8 cellular contexts compared by ENCODE assay signal in the genomic region with DNA sequence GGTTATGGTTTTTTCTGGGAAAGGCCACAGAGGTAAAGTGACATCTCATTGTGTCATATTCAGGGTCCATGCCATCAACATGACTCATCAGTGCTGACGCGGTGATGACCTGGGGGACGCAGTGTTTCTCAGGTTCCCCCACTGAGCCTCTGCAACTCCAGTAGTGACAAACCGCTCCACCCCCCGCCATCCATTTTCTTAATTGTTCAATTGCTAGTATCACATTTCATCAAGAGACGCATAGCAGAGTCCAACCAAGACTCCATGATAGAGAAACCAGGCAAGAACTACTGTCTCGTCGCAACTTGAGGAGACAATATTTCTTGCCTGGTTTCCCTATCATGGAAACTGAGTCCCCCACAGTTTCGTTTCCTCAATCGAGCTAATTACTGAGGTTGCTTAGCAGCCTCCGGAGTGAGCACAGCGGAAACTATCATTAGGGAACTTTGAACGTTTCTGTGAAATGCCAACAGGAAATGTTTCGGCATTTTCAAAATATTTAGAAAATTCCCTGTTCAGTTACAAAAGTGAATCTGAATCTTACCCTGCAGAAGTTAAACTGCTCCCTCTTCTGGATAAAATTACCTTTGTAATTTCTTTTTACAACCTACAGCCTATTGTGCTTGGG. TPM values are rescaled to one million over a fixed set of nuclear protein-coding genes. Genes with fewer than 3 reads are reported as not detected.
A peak's percentile ranks its signal among the peaks of the same experiment; 100 is the strongest.
DNase-seq lines count a peak whose midpoint lies in the region; ATAC-seq and TF ChIP-seq lines count a peak whose summit lies in the region.

No MANE protein-coding gene starts in this region.

- peak overlapping the region; percentile 99 for H3K27ac Mint-ChIP-seq in activated T-helper 2 cell treated with anti-CD3 and anti-CD28 coated beads, Interferon-gamma antibody, Interleukin-2, Interleukin-4, amounts not matched to agents 10 μg/mL and 5 μg/mL and 100 μg/mL, durations not matched to agents 14 hours and 24 hours and 36 hours

- peak; percentile 75 to 77 for DNase-seq in AML-193 (lab: John Stamatoyannopoulos, UW)
- DNase-seq in H4 (ENCODE audit: low spot score), result peak; percentile 81
- DNase-seq in RKO (ENCODE audit: low spot score), result peak; percentile 95
- no peak for DNase-seq in activated T-helper 2 cell treated with anti-CD3 and anti-CD28 coated beads, Interferon-gamma antibody, Interleukin-2, Interleukin-4, amounts not matched to agents 10 μg/mL and 5 μg/mL and 100 μg/mL, durations not matched to agents 14 hours and 24 hours and 36 hours (ENCODE audit: low spot score)
- peak; percentile 23 for DNase-seq in prostate gland (ENCODE audit: low spot score)
- peak in 1 of 2 donors; percentile 87 for DNase-seq in vagina (ENCODE audit: extremely low spot score in 2 of 2)

- no peak for TF ChIP-seq POLR2A in gastroesophageal sphincter (IDR thresholded peaks at IDR 0.05)
- TF ChIP-seq POLR2A in prostate gland (IDR thresholded peaks at IDR 0.05), result no peak
- TF ChIP-seq POLR2A in vagina (IDR thresholded peaks at IDR 0.05), result no peak

- peaks cover 68% of the 10 kb centered on the region for H3K4me1 Mint-ChIP-seq in activated T-helper 2 cell treated with anti-CD3 and anti-CD28 coated beads, Interferon-gamma antibody, Interleukin-2, Interleukin-4, amounts not matched to agents 10 μg/mL and 5 μg/mL and 100 μg/mL, durations not matched to agents 14 hours and 24 hours and 36 hours (ENCODE audit: low read depth)

- TF ChIP-seq EP300 in gastroesophageal sphincter (IDR thresholded peaks at IDR 0.05), result no peak

- peaks cover 3% of the 10 kb centered on the region for H3K36me3 Mint-ChIP-seq in activated T-helper 2 cell treated with anti-CD3 and anti-CD28 coated beads, Interferon-gamma antibody, Interleukin-2, Interleukin-4, amounts not matched to agents 10 μg/mL and 5 μg/mL and 100 μg/mL, durations not matched to agents 14 hours and 24 hours and 36 hours (ENCODE audit: low read depth)

- H3K27ac ChIP-seq in gastroesophageal sphincter (peak overlapping the region; percentile 24 to 69 (median 62)), prostate gland (peak overlapping the region; percentile 21 to 57), vagina (peak overlapping the region; percentile 63)

- no peaks in the 10 kb centered on the region for H3K27me3 Mint-ChIP-seq in activated T-helper 2 cell treated with anti-CD3 and anti-CD28 coated beads, Interferon-gamma antibody, Interleukin-2, Interleukin-4, amounts not matched to agents 10 μg/mL and 5 μg/mL and 100 μg/mL, durations not matched to agents 14 hours and 24 hours and 36 hours (ENCODE audit: low read depth)

- H3K27me3 ChIP-seq in gastroesophageal sphincter (no peaks in the 10 kb centered on the region), prostate gland (replicated peaks; ENCODE audit: insufficient read depth) (no peaks in the 10 kb centered on the region), vagina (no peaks in the 10 kb centered on the region)

- intact Hi-C loops in activated T-helper 2 cell treated with anti-CD3 and anti-CD28 coated beads, Interferon-gamma antibody, Interleukin-2, Interleukin-4, amounts not matched to agents 10 μg/mL and 5 μg/mL and 100 μg/mL, durations not matched to agents 14 hours and 24 hours and 36 hours (cut with micrococcal nuclease), result loop anchor here (1.0 to 2.0 kb wide), 2 partner anchors 86 to 135 kb away; no protein-coding TSS in a partner anchor
- intact Hi-C loops in prostate gland (cut with DNase I) (no loop called here), vagina (cut with DNase I) (loop anchor here (5.0 kb wide), 1 partner anchor 48 kb away; the partner anchor contains the start of gene SERPINB9)

- H3K36me3 ChIP-seq in gastroesophageal sphincter (no peaks in the 10 kb centered on the region), prostate gland (no peaks in the 10 kb centered on the region), vagina (no peaks in the 10 kb centered on the region)

- peak overlapping the region; percentile 43 for H3K4me3 Mint-ChIP-seq in activated T-helper 2 cell treated with anti-CD3 and anti-CD28 coated beads, Interferon-gamma antibody, Interleukin-2, Interleukin-4, amounts not matched to agents 10 μg/mL and 5 μg/mL and 100 μg/mL, durations not matched to agents 14 hours and 24 hours and 36 hours (ENCODE audit: low read depth)

- peaks cover 0 to 34% (median 5%) of the 10 kb centered on the region in 3 donors for H3K4me1 ChIP-seq in gastroesophageal sphincter
- H3K4me1 ChIP-seq in prostate gland (replicated peaks), result no peaks in the 10 kb centered on the region
- peaks cover 45% of the 10 kb centered on the region for H3K4me1 ChIP-seq in vagina

- H3K4me3 ChIP-seq in gastroesophageal sphincter, result peak overlapping the region; percentile 40 to 41
- H3K4me3 ChIP-seq in prostate gland, result peak overlapping the region; percentile 20 to 22
- H3K4me3 ChIP-seq in vagina, result peak overlapping the region; percentile 35 to 41

- ATAC-seq in gastroesophageal sphincter (peak; percentile 62), GM18873 (IDR thresholded peaks at IDR 0.05; ENCODE audit: low FRiP score, unreplicated experiment) (no peak)

- WGBS in gastroesophageal sphincter (ENCODE audit: low coverage in 1 of 2), 2 donors, result 0 to 22% methylated on average over 6 to 14 of the region's 14 CpGs
- 11% methylated on average over 14 of the region's 14 CpGs for WGBS in prostate gland

- H3K9me3 ChIP-seq in gastroesophageal sphincter (no peaks in the 10 kb centered on the region), prostate gland (no peaks in the 10 kb centered on the region), vagina (no peaks in the 10 kb centered on the region)

- H3K9me3 Mint-ChIP-seq in activated T-helper 2 cell treated with anti-CD3 and anti-CD28 coated beads, Interferon-gamma antibody, Interleukin-2, Interleukin-4, amounts not matched to agents 10 μg/mL and 5 μg/mL and 100 μg/mL, durations not matched to agents 14 hours and 24 hours and 36 hours, result peaks cover 3% of the 10 kb centered on the region

- TF ChIP-seq CTCF in gastroesophageal sphincter (IDR thresholded peaks at IDR 0.05) (peak; percentile 25 to 57 (median 38)), prostate gland (IDR thresholded peaks at IDR 0.05) (peak; percentile 22 to 54 (median 35)), vagina (IDR thresholded peaks at IDR 0.05) (peak in 2 of 3 experiments; percentile 26 to 38)

RNA-seq across cellular contexts. Expression of gene SERPINB1, which starts 12.2 kb away (rescaled TPM):
- total RNA-seq in H4 (2014; rRNA removed; shearing (Covaris generic)), result 26.9 and 38.9 TPM in 2 replicates
- total RNA-seq in activated T-helper 2 cell treated with anti-CD3 and anti-CD28 coated beads, Interferon-gamma antibody, Interleukin-2, Interleukin-4, amounts not matched to agents 10 μg/mL and 5 μg/mL and 100 μg/mL, durations not matched to agents 14 hours and 24 hours and 36 hours, result 102 and 103 TPM in 2 replicates
- total RNA-seq in gastroesophageal sphincter (10 to 100 TPM; 24.8 to 79.0 (median 45.4) TPM), prostate gland (10 to 100 TPM; 27.5 to 31.1 TPM), vagina (38.1 TPM)

RNA-seq across cellular contexts. Expression of gene SERPINB9, which starts 49.2 kb away (rescaled TPM):
- not detected in 2 replicates for total RNA-seq in H4 (2014; rRNA removed; shearing (Covaris generic))
- total RNA-seq in activated T-helper 2 cell treated with anti-CD3 and anti-CD28 coated beads, Interferon-gamma antibody, Interleukin-2, Interleukin-4, amounts not matched to agents 10 μg/mL and 5 μg/mL and 100 μg/mL, durations not matched to agents 14 hours and 24 hours and 36 hours, result 120 and 123 TPM in 2 replicates
- 10 to 100 TPM in 1 of 4 donors, 1 to 10 TPM in 3; 5.9 to 16.6 (median 8.0) TPM for total RNA-seq in gastroesophageal sphincter
- total RNA-seq in prostate gland, result 10 to 100 TPM in 1 of 2 donors, 1 to 10 TPM in 1; 3.3 to 50.3 TPM
- total RNA-seq in vagina, result 6.9 TPM
